ENCODE assay signal across 8 cellular contexts in the genomic region with DNA sequence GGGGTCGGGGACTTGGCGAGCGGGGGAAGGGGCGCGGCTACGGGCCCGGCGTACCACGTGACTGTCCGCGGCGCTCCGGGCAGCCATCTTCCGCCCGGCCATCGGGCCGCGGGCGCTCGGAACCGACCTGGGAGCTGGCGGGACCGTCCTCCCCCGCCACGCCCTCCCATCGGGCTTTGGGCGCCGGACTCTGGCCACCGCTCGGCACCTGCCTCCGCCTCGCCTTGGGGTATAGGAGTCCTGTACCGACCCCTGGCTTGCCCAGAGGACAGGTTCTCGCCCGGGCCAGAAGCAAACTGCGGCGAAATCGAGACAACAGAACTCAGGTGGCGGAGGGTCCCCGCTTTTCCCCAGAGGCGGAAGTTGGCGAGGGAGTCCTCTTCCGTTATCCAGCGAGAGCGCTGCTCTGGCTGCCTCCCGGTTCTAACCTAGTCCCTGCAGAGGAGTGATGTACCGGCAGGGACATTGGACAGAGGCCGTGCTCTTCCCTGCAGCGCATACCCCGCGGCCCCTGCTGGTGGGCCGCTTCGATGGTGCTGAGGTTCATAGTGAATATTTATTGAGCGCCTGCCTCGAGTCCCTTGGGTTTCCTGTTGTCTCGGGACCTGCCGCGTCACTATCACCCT. TPM values are rescaled to one million over a fixed set of nuclear protein-coding genes. Genes with fewer than 3 reads are reported as not detected.
DNase-seq lines count a peak whose midpoint lies in the region; ATAC-seq, FAIRE-seq and TF ChIP-seq lines count a peak whose summit lies in the region.

No MANE protein-coding gene starts in this region.

- H3K9me3 Mint-ChIP-seq in endothelial cell (ENCODE audit: unreplicated experiment) (no peaks in the 10 kb centered on the region), mesothelial cell of epicardium (no peaks in the 10 kb centered on the region)

- H3K27ac Mint-ChIP-seq in endothelial cell (ENCODE audit: unreplicated experiment), result peak overlapping the region; percentile 96
- H3K27ac Mint-ChIP-seq in mesothelial cell of epicardium, result peak overlapping the region; percentile 98

- peak; percentile 41 for ATAC-seq in HG03378 (IDR thresholded peaks at IDR 0.05; ENCODE audit: unreplicated experiment)

- TF ChIP-seq CTCF in endothelial cell (IDR thresholded peaks at IDR 0.05; ENCODE audit: unreplicated experiment) (peak; percentile 20), mesothelial cell of epicardium (IDR thresholded peaks at IDR 0.05; ENCODE audit: unreplicated experiment) (peak; percentile 34)

- H3K4me3 Mint-ChIP-seq in endothelial cell (ENCODE audit: unreplicated experiment) (peak overlapping the region; percentile 92), mesothelial cell of epicardium (peak overlapping the region; percentile 87)

- FAIRE-seq in GM19239 (lab: Jason Lieb, UNC), result peak; percentile 84

- H3K4me1 Mint-ChIP-seq in endothelial cell (ENCODE audit: unreplicated experiment) (peaks cover 17% of the 10 kb centered on the region), mesothelial cell of epicardium (peaks cover 26% of the 10 kb centered on the region)

- H3K27me3 Mint-ChIP-seq in endothelial cell (ENCODE audit: unreplicated experiment) (peaks cover 13% of the 10 kb centered on the region), mesothelial cell of epicardium (ENCODE audit: low read depth) (no peaks in the 10 kb centered on the region)

- DNase-seq in CMK (ENCODE audit: low read depth), result peak; percentile 62
- peak; percentile 53 for DNase-seq in GM19239 (ENCODE audit: insufficient read length, low spot score)
- peak; percentile 10 for DNase-seq in NCI-H82 treated with DMSO at 0.1 percent for 48 hours (lab: John Stamatoyannopoulos, UW; ENCODE audit: unreplicated experiment)
- DNase-seq in activated CD8-positive, alpha-beta memory T cell treated with anti-CD3 and anti-CD28 coated beads, Interleukin-2, amount 50 U/mL, for 4 hours, result peak; percentile 65
- DNase-seq in endothelial cell (ENCODE audit: low spot score), result peak; percentile 66
- DNase-seq in mesothelial cell of epicardium (ENCODE audit: low spot score in 2 of 2, unreplicated experiment in 2 of 2), result peak; percentile 39 to 77
- peak; percentile 31 to 45 for DNase-seq in stimulated activated CD8-positive, alpha-beta memory T cell treated with anti-CD3 and anti-CD28 coated beads, Interleukin-7, amount 100 ng/mL, for 1 hour (ENCODE audit: low read depth in 2 of 2)

- H3K36me3 Mint-ChIP-seq in endothelial cell (ENCODE audit: low read depth, unreplicated experiment) (no peaks in the 10 kb centered on the region), mesothelial cell of epicardium (no peaks in the 10 kb centered on the region)

RNA-seq across cellular contexts. Expression of a gene that starts 1.2 kb away (rescaled TPM):
- 12.4 TPM for total RNA-seq in endothelial cell (ENCODE audit: unreplicated experiment)
- 14.9 to 17.5 TPM (median 16.8 TPM) in 3 replicates for total RNA-seq in mesothelial cell of epicardium

Comparison
In these comparisons a context has a peak if more than half of its experiments do, and no peak if none do; other contexts are left out.
1. Peak in every context shown above with its lines: DNase-seq and ATAC-seq.
2. DNase-seq: peak in every context shown above with its lines; median percentile 66 in endothelial cell; 65 in activated CD8-positive, alpha-beta memory T cell treated with anti-CD3 and anti-CD28 coated beads, Interleukin-2, amount 50 U/mL, for 4 hours; 62 in CMK; 58 in mesothelial cell of epicardium; 53 in GM19239; 38 in stimulated activated CD8-positive, alpha-beta memory T cell treated with anti-CD3 and anti-CD28 coated beads, Interleukin-7, amount 100 ng/mL, for 1 hour; 10 in NCI-H82 treated with DMSO at 0.1 percent for 48 hours.